ENCODE assay signal across 11 cellular contexts in the genomic region with DNA sequence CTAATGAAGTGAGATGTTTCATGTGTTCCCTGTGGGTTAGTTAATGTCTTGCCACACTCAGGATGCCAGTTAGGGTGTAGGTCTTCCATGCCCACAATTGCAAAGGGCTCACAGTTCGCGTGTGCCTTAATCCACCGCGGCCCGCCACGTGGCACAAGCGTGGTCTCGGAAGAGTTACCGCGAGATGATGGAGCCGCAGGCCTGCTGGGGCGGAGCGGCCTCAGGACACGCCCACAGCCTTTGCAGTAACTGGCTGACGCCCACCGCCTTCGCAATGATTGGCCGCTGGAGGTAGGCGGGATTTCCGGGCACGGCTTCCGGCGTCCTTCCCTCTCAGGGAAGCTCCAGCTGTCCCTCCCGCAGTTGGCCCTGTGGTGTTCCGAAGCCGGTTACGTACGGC. TPM values are rescaled to one million over a fixed set of nuclear protein-coding genes. Genes with fewer than 3 reads are reported as not detected.
"Had no signal": no experiment of that assay in that cellular context is flagged by ENCODE, and none has a peak within 500 bp of the region (broad histone marks: within the 10 kb centered on the region; RNA-seq: fewer than 3 reads in every experiment).

RBMY1A1 (plus strand) TSS at position 301 of the 400 bp plus-strand sequence. CDS start 2,013 bp downstream, outside the sequence.

RNA-seq across cellular contexts. Expression of gene RBMY1A1, which starts in this region (rescaled TPM):
- total RNA-seq: OCI-LY7, PC-3, PC-9, Peyer's patch, Right ventricle myocardium inferior, Right ventricle myocardium superior, RPMI7951, SJCRH30, SJSA1, SK-MEL-5 had no signal
- polyA plus RNA-seq: SK-N-SH had no signal
